In genomic region chr22:20549232-20549841, GRCh38 we compare ENCODE assay signal across 8 cellular contexts. TPM values are rescaled to one million over a fixed set of nuclear protein-coding genes. Genes with fewer than 3 reads are reported as not detected.
DNase-seq lines count a peak whose midpoint lies in the region; ATAC-seq and TF ChIP-seq lines count a peak whose summit lies in the region.

No MANE protein-coding gene starts in this region.

- H4K20me1 ChIP-seq in mammary epithelial cell (ENCODE audit: insufficient read depth, low read length) = no peaks in the 10 kb centered on the region

- H3K4me3 Mint-ChIP-seq in CD8-positive, alpha-beta T cell = peak overlapping the region; percentile 89
- peak overlapping the region; percentile 75 to 92 (median 86) for H3K4me3 Mint-ChIP-seq in naive thymus-derived CD8-positive, alpha-beta T cell

- peak; percentile 50 for ATAC-seq in CD8-positive, alpha-beta T cell
- peak; percentile 57 to 65 for ATAC-seq in naive thymus-derived CD8-positive, alpha-beta T cell
- no peak for ATAC-seq in GM18868 (IDR thresholded peaks at IDR 0.05; ENCODE audit: unreplicated experiment)

- CTCF ChIA-PET in CD8-positive, alpha-beta T cell (lab: Charles Lee) = interaction anchor here (1.1 to 21.5 kb wide), 4 partner anchors 8 to 42 kb away, joined by 3 to 382 read pairs (median 5); partner anchors contain the start of gene MED15
- CTCF ChIA-PET in mammary epithelial cell (lab: Charles Lee; ENCODE audit: low non-redundant PET) = no interaction called here

- H3K9ac ChIP-seq in mammary epithelial cell (ENCODE audit: insufficient read depth, low read length) = no peak overlapping the region

- no peaks in the 10 kb centered on the region for H3K9me3 ChIP-seq in CD8-positive, alpha-beta T cell (ENCODE audit: low read length)
- no peaks in the 10 kb centered on the region for H3K9me3 ChIP-seq in mammary epithelial cell (replicated peaks; ENCODE audit: insufficient read depth, low read length)

- POLR2A ChIA-PET in CD8-positive, alpha-beta T cell (lab: Charles Lee) = interaction anchor here (0.9 to 14.9 kb wide), 9 partner anchors 8 to 41 kb away, joined by 3 to 308 read pairs (median 6); partner anchors contain the start of gene MED15
- POLR2A ChIA-PET in naive thymus-derived CD8-positive, alpha-beta T cell (lab: Charles Lee) = interaction anchor here (0.6 to 18.4 kb wide), 16 partner anchors 8 to 156 kb away, joined by 3 to 796 read pairs (median 5); partner anchors contain the start of gene MED15

- H3K79me2 ChIP-seq in mammary epithelial cell (ENCODE audit: insufficient read depth, low read length) = peaks cover 99% of the 10 kb centered on the region

- dilution Hi-C loops in mammary epithelial cell (cut with HindIII; ENCODE audit: low sequenced_read_pairs) = no loop called here

- H3K9me3 Mint-ChIP-seq in CD8-positive, alpha-beta T cell = no peaks in the 10 kb centered on the region
- no peaks in the 10 kb centered on the region for H3K9me3 Mint-ChIP-seq in naive thymus-derived CD8-positive, alpha-beta T cell

- in situ Hi-C loops in mammary epithelial cell (cut with MboI; ENCODE audit: low sequenced_read_pairs in 2 of 2) = no loop called here

- no peaks in the 10 kb centered on the region for H3K27me3 Mint-ChIP-seq in CD8-positive, alpha-beta T cell (ENCODE audit: low read depth)
- H3K27me3 Mint-ChIP-seq in naive thymus-derived CD8-positive, alpha-beta T cell = no peaks in the 10 kb centered on the region

- TF ChIP-seq CTCF in CD8-positive, alpha-beta T cell (IDR thresholded peaks at IDR 0.05) = no peak
- peak in 1 of 2 donors; percentile 12 for TF ChIP-seq CTCF in mammary epithelial cell (conservative IDR thresholded peaks at IDR 0.05 in 1 of 2, IDR thresholded peaks at IDR 0.05 in 1 of 2; ENCODE audit: extremely low read depth in 1 of 2, insufficient read depth in 1 of 2, low read depth in 1 of 2, low read length in 2 of 2)

- peaks cover 92% of the 10 kb centered on the region for H3K4me1 ChIP-seq in CD8-positive, alpha-beta T cell (ENCODE audit: insufficient read depth, low read length)
- peaks cover 33% of the 10 kb centered on the region for H3K4me1 ChIP-seq in mammary epithelial cell (ENCODE audit: insufficient read depth, low read length)

- peaks cover 51% of the 10 kb centered on the region for H3K36me3 Mint-ChIP-seq in CD8-positive, alpha-beta T cell
- peaks cover 0 to 28% (median 16%) of the 10 kb centered on the region in 3 donors for H3K36me3 Mint-ChIP-seq in naive thymus-derived CD8-positive, alpha-beta T cell

- 17% methylated on average over 4 of the region's 7 CpGs for WGBS in mammary epithelial cell (ENCODE audit: low coverage, missing lambda C conversion rate)

- no peaks in the 10 kb centered on the region for H3K27me3 ChIP-seq in CD8-positive, alpha-beta T cell (ENCODE audit: insufficient read depth, low read length)
- H3K27me3 ChIP-seq in mammary epithelial cell (ENCODE audit: insufficient read depth, low read length) = no peaks in the 10 kb centered on the region

- peak overlapping the region; percentile 18 for H3K4me3 ChIP-seq in CD8-positive, alpha-beta T cell (ENCODE audit: low read depth, low read length)
- no peak overlapping the region for H3K4me3 ChIP-seq in mammary epithelial cell (replicated peaks in 1 of 3; ENCODE audit: insufficient read depth in 1 of 3, low read depth in 2 of 3, low read length in 3 of 3)

- no TSS peak for BruUV-seq in mammary epithelial cell (replicated peaks; lab: Mats Ljungman, UMichigan)

- intact Hi-C loops in CD8-positive, alpha-beta T cell (cut with DNase I, micrococcal nuclease) = no loop called here
- intact Hi-C loops in mammary epithelial cell (cut with micrococcal nuclease) = no loop called here

- no peak overlapping the region for H2AFZ ChIP-seq in mammary epithelial cell (ENCODE audit: low read depth, low read length)

- H3K4me2 ChIP-seq in mammary epithelial cell (ENCODE audit: insufficient read depth, low read depth, low read length) = peak overlapping the region; percentile 11

- peak overlapping the region; percentile 86 for H3K27ac ChIP-seq in CD8-positive, alpha-beta T cell (ENCODE audit: low read depth, low read length)
- no peak overlapping the region for H3K27ac ChIP-seq in mammary epithelial cell (ENCODE audit: insufficient read depth, low read depth, low read length)

- H3K27ac Mint-ChIP-seq in CD8-positive, alpha-beta T cell = peak overlapping the region; percentile 97
- peak overlapping the region; percentile 96 to 100 (median 99) for H3K27ac Mint-ChIP-seq in naive thymus-derived CD8-positive, alpha-beta T cell

- DNase-seq in CD8-positive, alpha-beta T cell = peak; percentile 36 to 84 (median 74)
- DNase-seq in T-helper 1 cell (peak in 4 of 5 donors; percentile 50 to 66 (median 56)), mammary epithelial cell (no peak), GOT3 (lab: John Stamatoyannopoulos, UW) (no peak), superior temporal gyrus (ENCODE audit: extremely low spot score) (no peak), AG20443 (ENCODE audit: low spot score) (no peak)
- peak; percentile 48 to 82 (median 66) for DNase-seq in naive thymus-derived CD8-positive, alpha-beta T cell

- peaks cover 89% of the 10 kb centered on the region for H3K4me1 Mint-ChIP-seq in CD8-positive, alpha-beta T cell (ENCODE audit: low read depth)
- peaks cover 41 to 92% (median 81%) of the 10 kb centered on the region in 4 donors for H3K4me1 Mint-ChIP-seq in naive thymus-derived CD8-positive, alpha-beta T cell

- peaks cover 13% of the 10 kb centered on the region for H3K36me3 ChIP-seq in CD8-positive, alpha-beta T cell (ENCODE audit: insufficient read depth, low read length)
- peaks cover 17% of the 10 kb centered on the region for H3K36me3 ChIP-seq in mammary epithelial cell (ENCODE audit: insufficient read depth, low read length)

RNA-seq across cellular contexts. Expression of gene MED15, which starts 41.9 kb away (rescaled TPM):
- total RNA-seq in CD8-positive, alpha-beta T cell = 100 to 1,000 TPM; 316 TPM
- 100 to 1,000 TPM in 1 of 2 donors, 10 to 100 TPM in 1; 34.3 to 138 TPM for total RNA-seq in mammary epithelial cell
- polyA plus RNA-seq in mammary epithelial cell = 51.1 TPM
- polyA minus RNA-seq in mammary epithelial cell = 93.6 TPM
- 100 to 1,000 TPM; 308 to 327 TPM for total RNA-seq in naive thymus-derived CD8-positive, alpha-beta T cell
- polyA plus RNA-seq in naive thymus-derived CD8-positive, alpha-beta T cell = 10 to 100 TPM; 25.4 to 85.2 (median 38.2) TPM

RNA-seq across cellular contexts. Expression of gene KLHL22, which starts 53.7 kb away (rescaled TPM):
- total RNA-seq in CD8-positive, alpha-beta T cell = 10 to 100 TPM; 24.6 to 27.3 TPM
- total RNA-seq in mammary epithelial cell = 10 to 100 TPM; 14.7 to 18.8 TPM
- polyA plus RNA-seq in mammary epithelial cell = 10.5 TPM
- polyA minus RNA-seq in mammary epithelial cell = 2.3 TPM
- 10 to 100 TPM; 65.0 to 71.9 TPM for total RNA-seq in naive thymus-derived CD8-positive, alpha-beta T cell
- 10 to 100 TPM; 16.1 to 25.4 (median 20.0) TPM for polyA plus RNA-seq in naive thymus-derived CD8-positive, alpha-beta T cell

Comparison
In these comparisons a context has a peak if more than half of its experiments do, and no peak if none do; other contexts are left out.
1. DNase-seq: peak in CD8-positive, alpha-beta T cell (7 of 7), T-helper 1 cell (4 of 5) and naive thymus-derived CD8-positive, alpha-beta T cell (10 of 10); none in mammary epithelial cell (single experiment), GOT3 (single experiment), superior temporal gyrus (single experiment) and AG20443 (single experiment).